ENCODE assay signal across 8 cellular contexts in the genomic region with DNA sequence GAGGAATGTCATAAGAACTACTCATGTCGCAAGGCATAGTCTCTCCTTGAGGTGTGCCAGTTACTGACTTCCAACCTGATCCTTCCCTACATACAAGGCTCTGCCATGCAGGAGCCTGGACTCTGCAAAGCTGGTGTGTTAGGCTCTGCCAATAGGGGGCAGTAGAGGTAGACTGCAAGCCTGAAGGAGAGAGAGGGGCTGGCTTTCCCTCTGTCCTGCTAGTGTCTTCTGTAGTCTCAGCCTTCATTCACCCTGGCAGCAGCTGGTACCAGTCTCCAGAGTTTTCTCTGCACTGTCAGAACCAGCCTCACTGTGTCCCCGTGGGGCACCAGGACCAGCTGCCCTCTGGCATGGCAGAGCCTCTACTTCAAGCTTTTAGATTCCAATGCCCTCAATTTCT. TPM values are rescaled to one million over a fixed set of nuclear protein-coding genes. Genes with fewer than 3 reads are reported as not detected.
DNase-seq lines count a peak whose midpoint lies in the region; ATAC-seq, FAIRE-seq and TF ChIP-seq lines count a peak whose summit lies in the region.

No MANE protein-coding gene starts in this region.

- H3K36me3 ChIP-seq in A673 (ENCODE audit: insufficient read depth, low read length, poor library complexity, severe bottlenecking) (no peaks in the 10 kb centered on the region), WERI-Rb-1 (no peaks in the 10 kb centered on the region), iPS DF 6.9 (ENCODE audit: control insufficient read depth, insufficient read depth, low read length) (no peaks in the 10 kb centered on the region)

- peak; percentile 60 for DNase-seq in A673 (ENCODE audit: low spot score)
- peak; percentile 69 for DNase-seq in WERI-Rb-1
- peak; percentile 73 for DNase-seq in iPS DF 6.9 (ENCODE audit: low read depth, low spot score)
- DNase-seq in H54 (ENCODE audit: insufficient read length, low spot score): no peak

- H3K27ac ChIP-seq in A673 (ENCODE audit: low read depth, low read length, poor library complexity, severe bottlenecking) (no peak overlapping the region), WERI-Rb-1 (no peak overlapping the region), iPS DF 6.9 (ENCODE audit: low read length) (no peak overlapping the region)

- H3K27me3 ChIP-seq in A673 (replicated peaks; ENCODE audit: insufficient read depth, low read depth, low read length, poor library complexity) (no peaks in the 10 kb centered on the region), WERI-Rb-1 (ENCODE audit: insufficient read depth, low read depth, severe bottlenecking) (no peaks in the 10 kb centered on the region), iPS DF 6.9 (ENCODE audit: control insufficient read depth, insufficient read depth, low read length) (no peaks in the 10 kb centered on the region)

- intact Hi-C loops in A673 (cut with micrococcal nuclease; ENCODE audit: unreplicated experiment): no loop called here

- no TSS peak for BruUV-seq in A673 (replicated peaks; lab: Mats Ljungman, UMichigan)

- H3K4me3 ChIP-seq in A673 (ENCODE audit: low read depth, low read length, poor library complexity, severe bottlenecking) (no peak overlapping the region), GM12875 (ENCODE audit: low read depth, low read length) (no peak overlapping the region), WERI-Rb-1 (ENCODE audit: low read depth, low read length) (no peak overlapping the region), iPS DF 6.9 (ENCODE audit: low read length) (no peak overlapping the region)

- no CpG with 5 or more reads among the region's 2 CpGs for WGBS in iPS DF 6.9 (ENCODE audit: insufficient coverage, insufficient read length)

- H3K9me3 ChIP-seq in A673 (ENCODE audit: low read depth, low read length, poor library complexity, severe bottlenecking): no peaks in the 10 kb centered on the region
- peaks cover 6% of the 10 kb centered on the region for H3K9me3 ChIP-seq in WERI-Rb-1 (ENCODE audit: severe bottlenecking)
- no peaks in the 10 kb centered on the region for H3K9me3 ChIP-seq in iPS DF 6.9 (ENCODE audit: control insufficient read depth, insufficient read depth, low read length)

- no peaks in the 10 kb centered on the region for H3K4me1 ChIP-seq in A673 (ENCODE audit: insufficient read depth, low read length, poor library complexity, severe bottlenecking)
- no peaks in the 10 kb centered on the region for H3K4me1 ChIP-seq in iPS DF 6.9 (ENCODE audit: control insufficient read depth, insufficient read depth, low read length)

- TF ChIP-seq CTCF in A673 (conservative IDR thresholded peaks at IDR 0.05; ENCODE audit: low read depth, low read length) (peak; percentile 73), GM12875 (IDR thresholded peaks at IDR 0.05; ENCODE audit: borderline replicate concordance, insufficient read depth, low read depth, low read length) (peak; percentile 57), WERI-Rb-1 (IDR thresholded peaks at IDR 0.05; ENCODE audit: low read depth, low read length) (peak; percentile 98)

- no peak for FAIRE-seq in H54 (lab: Jason Lieb, UNC)

- no peak for TF ChIP-seq POLR2A in H54 (IDR thresholded peaks at IDR 0.05; ENCODE audit: low read depth, low read length)

- POLR2A ChIA-PET in A673 (lab: Charles Lee; ENCODE audit: low non-redundant PET): no interaction called here

- ATAC-seq in GM18867 (IDR thresholded peaks at IDR 0.05; ENCODE audit: unreplicated experiment): no peak
- no peak for ATAC-seq in HG03571 (IDR thresholded peaks at IDR 0.05; ENCODE audit: unreplicated experiment)
- no peak for ATAC-seq in GM21786 (IDR thresholded peaks at IDR 0.05; ENCODE audit: unreplicated experiment)

- CTCF ChIA-PET in A673 (lab: Charles Lee): interaction anchor here (0.5 to 0.6 kb wide), 3 partner anchors 15 to 576 kb away, joined by 3 to 8 read pairs (median 3); a partner anchor contains a TSS

RNA-seq across cellular contexts. Expression of a gene that starts 14.5 kb away (rescaled TPM):
- total RNA-seq in A673 (2021): 1.2 and 2.2 TPM in 2 replicates
